ENCODE assay signal across 8 cellular contexts in the genomic region with DNA sequence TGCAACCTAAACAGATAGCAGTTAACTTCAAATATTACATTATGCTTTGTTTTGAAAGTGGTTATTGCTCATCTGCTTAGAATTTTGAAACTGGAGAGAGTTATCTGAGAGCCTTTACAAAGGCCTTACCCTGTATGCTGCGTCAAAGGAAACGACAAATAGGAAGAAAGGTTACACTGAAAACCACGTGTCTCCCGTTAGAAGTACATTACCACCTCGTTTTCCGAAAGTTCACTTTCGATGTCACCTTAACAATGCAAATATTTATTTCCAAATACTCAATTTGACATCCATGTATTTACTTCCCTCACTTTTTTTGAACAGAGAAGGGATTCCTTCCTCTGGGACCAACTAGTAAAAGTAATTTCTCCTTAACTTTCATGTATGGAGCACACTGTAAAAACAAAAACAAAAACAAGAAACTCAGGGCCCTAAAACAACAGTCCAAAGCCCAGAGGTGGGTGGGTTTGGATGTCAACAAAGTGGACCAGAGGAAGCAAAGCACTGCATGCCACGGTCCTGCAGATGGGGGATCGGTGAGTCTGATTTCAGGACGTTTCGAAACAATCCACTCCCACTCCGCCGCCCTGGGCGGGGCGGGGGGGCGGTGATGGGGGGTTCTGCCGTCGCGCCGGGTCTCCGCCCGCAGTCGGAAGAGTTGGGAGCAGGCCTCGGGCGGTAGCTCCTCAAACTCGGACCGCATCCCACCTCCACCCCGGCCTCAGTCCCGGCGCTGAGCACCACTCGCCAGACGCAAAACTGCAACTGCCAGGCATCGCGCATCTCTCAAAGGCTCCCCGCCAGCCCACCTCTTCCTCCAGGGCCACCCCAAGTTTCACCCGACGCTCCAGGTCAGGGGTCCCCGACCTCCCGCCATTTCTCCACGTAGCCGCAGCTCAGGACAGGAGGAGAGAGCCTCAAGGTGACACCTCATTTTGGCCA. TPM values are rescaled to one million over a fixed set of nuclear protein-coding genes. Genes with fewer than 3 reads are reported as not detected.
DNase-seq lines count a peak whose midpoint lies in the region; FAIRE-seq and TF ChIP-seq lines count a peak whose summit lies in the region.

No MANE protein-coding gene starts in this region.

- DNase-seq in H7 (peak; percentile 61), NAMALWA (ENCODE audit: low spot score) (peak; percentile 70), D721Med (ENCODE audit: insufficient read length, low spot score) (no peak)
- DNase-seq in activated CD4-positive, CD25-positive, alpha-beta regulatory T cell treated with anti-CD3 and anti-CD28 coated beads, Interleukin-2, amount 50 U/mL, for 72 hours, result peak; percentile 64
- peak; percentile 57 for DNase-seq in stimulated activated CD4-positive, alpha-beta T cell treated with anti-CD3 and anti-CD28 coated beads, Interleukin-4, amount 100 ng/mL, for 24 hours

- TF ChIP-seq CTCF in D721Med (IDR thresholded peaks at IDR 0.05; ENCODE audit: insufficient read depth, missing control alignments), result no peak

- peak overlapping the region; percentile 95 for H3K4me3 ChIP-seq in GM08714 (ENCODE audit: low read length)
- peak overlapping the region; percentile 98 for H3K4me3 ChIP-seq in H7 (ENCODE audit: insufficient read depth, low read depth, low read length)

- H3K27ac ChIP-seq in layer of hippocampus (ENCODE audit: low read depth, low read length), result peak overlapping the region; percentile 91

- H3K36me3 ChIP-seq in H7 (replicated peaks; ENCODE audit: control insufficient read depth, insufficient read depth, low read length), result peaks cover 2% of the 10 kb centered on the region

- FAIRE-seq in colon (lab: Jason Lieb, UNC), result peak; percentile 36
- FAIRE-seq in D721Med (lab: Jason Lieb, UNC), result no peak

- H3K27me3 ChIP-seq in H7 (ENCODE audit: control insufficient read depth, insufficient read depth, low read length) (no peaks in the 10 kb centered on the region), layer of hippocampus (ENCODE audit: control insufficient read depth, insufficient read depth, low read length) (no peaks in the 10 kb centered on the region)

RNA-seq across cellular contexts. Expression of a gene that starts 0.8 kb away (rescaled TPM):
- total RNA-seq in H7 (2014; rRNA removed; shearing (Covaris generic)), result 80.5 and 110 TPM in 2 replicates

RNA-seq across cellular contexts. Expression of a gene that starts 10.2 kb away (rescaled TPM):
- 0.14 TPM in 1 of 2 replicates, not detected in the other for total RNA-seq in H7 (2014; rRNA removed; shearing (Covaris generic))
